Comparison of ENCODE assay signal across 8 cellular contexts in the genomic region with DNA sequence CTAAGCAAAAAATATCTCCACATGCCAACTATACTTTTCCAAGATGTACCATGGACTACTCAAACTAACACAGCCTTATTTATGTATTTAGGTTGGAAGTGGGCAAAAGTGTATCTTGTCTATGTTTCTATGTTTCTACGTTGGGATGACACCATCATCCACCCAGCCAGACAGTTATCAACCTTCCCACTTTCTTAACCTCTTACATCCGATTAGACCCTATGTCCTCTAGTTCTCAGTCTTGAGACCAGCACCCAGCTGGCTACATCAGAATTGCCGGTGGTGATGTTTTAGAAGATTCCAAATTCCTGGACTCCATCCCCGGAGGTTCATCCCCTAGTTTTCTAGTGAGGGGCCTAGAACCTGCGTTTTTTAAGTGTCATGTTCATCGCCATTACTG. TPM values are rescaled to one million over a fixed set of nuclear protein-coding genes. Genes with fewer than 3 reads are reported as not detected.
DNase-seq lines count a peak whose midpoint lies in the region; ATAC-seq and TF ChIP-seq lines count a peak whose summit lies in the region.

No MANE protein-coding gene starts in this region.

- TF ChIP-seq CTCF in fibroblast of pulmonary artery (IDR thresholded peaks at IDR 0.05; ENCODE audit: low read length, missing control alignments): no peak
- no peak for TF ChIP-seq CTCF in smooth muscle cell (IDR thresholded peaks at IDR 0.05; ENCODE audit: borderline replicate concordance, insufficient read depth, poor library complexity, severe bottlenecking)

- no peaks in the 10 kb centered on the region for H3K27me3 ChIP-seq in H7 (ENCODE audit: control insufficient read depth, insufficient read depth, low read length)
- no peaks in the 10 kb centered on the region for H3K27me3 ChIP-seq in smooth muscle cell (ENCODE audit: low read depth)

- H3F3A ChIP-seq in smooth muscle cell (ENCODE audit: low read depth): no peaks in the 10 kb centered on the region

- H3K9me3 ChIP-seq in SK-N-MC (ENCODE audit: low read depth, low read length): no peaks in the 10 kb centered on the region
- H3K9me3 ChIP-seq in smooth muscle cell (replicated peaks; ENCODE audit: low read depth): no peaks in the 10 kb centered on the region

- DNase-seq in H7: no peak
- no peak for DNase-seq in SK-N-MC (ENCODE audit: low read depth, low spot score)
- DNase-seq in fibroblast of pulmonary artery (ENCODE audit: low read depth): no peak
- DNase-seq in smooth muscle cell (lab: John Stamatoyannopoulos, UW; ENCODE audit: unreplicated experiment): no peak
- no peak for DNase-seq in putamen (ENCODE audit: low spot score)
- DNase-seq in NCI-H2227 treated with DMSO at 0.1 percent for 48 hours (lab: John Stamatoyannopoulos, UW): no peak
- no peak for DNase-seq in activated CD4-positive, alpha-beta T cell treated with anti-CD3 and anti-CD28 coated beads, Interleukin-2, amount 50 U/mL, for 4 hours

- H3K4me3 ChIP-seq in H7 (ENCODE audit: insufficient read depth, low read depth, low read length) (peak overlapping the region; percentile 78), SK-N-MC (peak overlapping the region; percentile 93), fibroblast of pulmonary artery (replicated peaks; ENCODE audit: low read depth, low read length) (peak overlapping the region; percentile 86), smooth muscle cell (peak overlapping the region; percentile 81)

- H2AFZ ChIP-seq in smooth muscle cell (ENCODE audit: low read depth): peak overlapping the region; percentile 88

- no peak for ATAC-seq in GM18517 (IDR thresholded peaks at IDR 0.05; ENCODE audit: unreplicated experiment)

- H3K27ac ChIP-seq in SK-N-MC (no peak overlapping the region), smooth muscle cell (ENCODE audit: low read depth) (peak overlapping the region; percentile 94)

- H3K79me2 ChIP-seq in smooth muscle cell (ENCODE audit: low read depth): peaks cover 30% of the 10 kb centered on the region

- peak overlapping the region; percentile 93 for H3K9ac ChIP-seq in SK-N-MC (ENCODE audit: insufficient read length)
- H3K9ac ChIP-seq in smooth muscle cell (ENCODE audit: low read depth): peak overlapping the region; percentile 93

- WGBS in smooth muscle cell (ENCODE audit: low lambda C conversion rate): 54% methylated on average over 6 of the region's 6 CpGs

- H3K4me2 ChIP-seq in smooth muscle cell: peak overlapping the region; percentile 89

- H3K4me1 ChIP-seq in smooth muscle cell (ENCODE audit: low read depth): peaks cover 8% of the 10 kb centered on the region

- H4K20me1 ChIP-seq in smooth muscle cell (ENCODE audit: low read depth): no peaks in the 10 kb centered on the region

- H3K36me3 ChIP-seq in H7 (replicated peaks; ENCODE audit: control insufficient read depth, insufficient read depth, low read length) (no peaks in the 10 kb centered on the region), SK-N-MC (ENCODE audit: insufficient read depth, low read length) (no peaks in the 10 kb centered on the region), smooth muscle cell (ENCODE audit: low read depth) (no peaks in the 10 kb centered on the region)

RNA-seq across cellular contexts. Expression of gene AASDH, which starts 1.0 kb away (rescaled TPM):
- 11.4 and 16.5 TPM in 2 replicates for total RNA-seq in H7 (2014; rRNA removed; shearing (Covaris generic))
- 11.3 and 16.5 TPM in 2 replicates for total RNA-seq in smooth muscle cell
- 7.7 and 10.2 TPM in 2 replicates for polyA plus RNA-seq in smooth muscle cell

RNA-seq across cellular contexts. Expression of gene PPAT, which starts 47.1 kb away (rescaled TPM):
- total RNA-seq in H7 (2014; rRNA removed; shearing (Covaris generic)): 68.5 and 92.7 TPM in 2 replicates
- total RNA-seq in smooth muscle cell: 26.0 and 26.8 TPM in 2 replicates
- polyA plus RNA-seq in smooth muscle cell: 11.6 and 12.3 TPM in 2 replicates

RNA-seq across cellular contexts. Expression of gene PAICS, which starts 47.7 kb away (rescaled TPM):
- 192 and 207 TPM in 2 replicates for total RNA-seq in H7 (2014; rRNA removed; shearing (Covaris generic))
- total RNA-seq in smooth muscle cell: 68.9 and 71.6 TPM in 2 replicates
- polyA plus RNA-seq in smooth muscle cell: 58.7 and 62.4 TPM in 2 replicates
